Comparison of ENCODE assay signal across 8 cellular contexts in the genomic region with DNA sequence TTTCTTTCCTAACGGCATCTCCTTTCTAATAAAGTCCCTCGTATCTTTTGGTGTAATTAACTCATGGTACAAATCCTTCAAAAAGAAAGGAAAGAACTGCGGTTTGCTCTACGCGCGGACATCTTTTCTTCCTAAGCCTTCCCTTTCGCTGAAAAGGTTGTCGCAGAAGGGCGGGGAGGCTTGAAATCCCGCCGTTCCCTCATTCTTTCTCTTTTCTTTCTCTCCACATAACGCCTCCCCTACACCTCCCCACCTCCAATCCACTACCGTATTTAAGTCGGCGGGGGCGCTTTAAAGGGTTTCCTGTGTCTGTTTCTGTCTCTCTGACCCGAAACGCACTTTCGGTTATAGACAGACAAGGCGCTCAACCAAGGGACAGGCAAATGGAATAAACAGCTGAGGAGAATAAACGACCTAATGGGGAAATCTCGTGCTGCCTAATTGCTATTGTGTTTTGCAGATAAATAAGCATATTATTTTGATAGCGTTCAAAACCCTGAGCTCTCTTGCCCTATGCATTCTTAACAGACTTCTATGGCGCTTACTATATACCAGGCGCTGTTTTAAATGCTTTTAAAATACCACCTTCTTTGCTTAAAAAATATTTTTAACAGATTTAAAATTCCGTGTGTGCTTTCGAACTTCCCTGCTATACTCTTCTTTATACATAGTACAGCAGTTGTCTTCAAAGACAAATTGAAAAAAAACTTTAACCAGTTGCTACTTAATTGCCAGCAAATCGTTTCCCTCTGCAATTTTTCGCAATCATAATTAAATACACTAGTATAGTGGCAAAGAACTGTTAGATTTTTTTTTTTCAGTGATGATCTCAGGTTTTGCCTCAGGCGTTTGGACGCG. TPM values are rescaled to one million over a fixed set of nuclear protein-coding genes. Genes with fewer than 3 reads are reported as not detected.
DNase-seq lines count a peak whose midpoint lies in the region; ATAC-seq and TF ChIP-seq lines count a peak whose summit lies in the region.

No MANE protein-coding gene starts in this region.

- ATAC-seq in HG03045 (IDR thresholded peaks at IDR 0.05; ENCODE audit: unreplicated experiment): peak; percentile 55
- peak in 1 of 2 donors; percentile 51 for ATAC-seq in upper lobe of left lung (ENCODE audit: low FRiP score in 2 of 2)

- H3K4me1 Mint-ChIP-seq in glutamatergic neuron (ENCODE audit: low read depth, unreplicated experiment): peaks cover 7% of the 10 kb centered on the region

- no peak overlapping the region for H3K27ac Mint-ChIP-seq in glutamatergic neuron (ENCODE audit: unreplicated experiment)

- no peaks in the 10 kb centered on the region for H3K36me3 ChIP-seq in upper lobe of left lung

- H3K27ac ChIP-seq in upper lobe of left lung: peak overlapping the region; percentile 22 to 89 (median 83)

- H3K4me1 ChIP-seq in upper lobe of left lung: peaks cover 20 to 49% (median 29%) of the 10 kb centered on the region in 4 donors

- no peaks in the 10 kb centered on the region for H3K9me3 ChIP-seq in upper lobe of left lung

- peak in 1 of 4 donors; percentile 13 for TF ChIP-seq POLR2A in upper lobe of left lung (IDR thresholded peaks at IDR 0.05)

- no peak for TF ChIP-seq CTCF in glutamatergic neuron (IDR thresholded peaks at IDR 0.05; ENCODE audit: partially characterized antibody, unreplicated experiment)
- no peak for TF ChIP-seq CTCF in upper lobe of left lung (IDR thresholded peaks at IDR 0.05)

- no peak for TF ChIP-seq EP300 in upper lobe of left lung (IDR thresholded peaks at IDR 0.05)

- H3K27me3 ChIP-seq in upper lobe of left lung: peaks cover 0 to 34% (median 9%) of the 10 kb centered on the region in 4 donors

- peak overlapping the region; percentile 91 for H3K4me3 Mint-ChIP-seq in glutamatergic neuron (ENCODE audit: unreplicated experiment)

- H3K36me3 Mint-ChIP-seq in glutamatergic neuron (ENCODE audit: unreplicated experiment): no peaks in the 10 kb centered on the region

- peaks cover 10% of the 10 kb centered on the region for H3K27me3 Mint-ChIP-seq in glutamatergic neuron (ENCODE audit: unreplicated experiment)

- peak overlapping the region; percentile 31 to 86 (median 74) for H3K4me3 ChIP-seq in upper lobe of left lung

- 5 to 9% methylated on average over 32 of the region's 32 CpGs for WGBS in upper lobe of left lung, 2 donors

- DNase-seq in activated gamma-delta T cell treated with Interleukin-2 at 50 U/mL for 16 hours: peak; percentile 63
- DNase-seq in activated gamma-delta T cell (lab: John Stamatoyannopoulos, UW): no peak
- peak; percentile 26 for DNase-seq in NOMO-1 treated with DMSO at 0.1 percent for 48 hours (lab: John Stamatoyannopoulos, UW; ENCODE audit: unreplicated experiment)
- peak; percentile 86 for DNase-seq in activated effector memory CD4-positive, alpha-beta T cell treated with anti-CD3 and anti-CD28 coated beads, Interleukin-2, amount 50 U/mL, for 16 hours
- peak; percentile 32 for DNase-seq in glutamatergic neuron
- DNase-seq in nucleus accumbens (lab: John Stamatoyannopoulos, UW): peak in 48 of 56 donors; percentile 7 to 77 (median 47)
- DNase-seq in upper lobe of left lung: peak in 1 of 2 donors; percentile 71

- H3K9me3 Mint-ChIP-seq in glutamatergic neuron (ENCODE audit: unreplicated experiment): peaks cover 4% of the 10 kb centered on the region

RNA-seq across cellular contexts. Expression of a gene that starts 2.5 kb away (rescaled TPM):
- total RNA-seq in glutamatergic neuron (ENCODE audit: unreplicated experiment) (2.1 TPM), upper lobe of left lung (1 to 10 TPM; 1.3 to 3.3 (median 1.8) TPM)

RNA-seq across cellular contexts. Expression of a gene that starts 43.8 kb away (rescaled TPM):
- total RNA-seq in glutamatergic neuron (ENCODE audit: unreplicated experiment): 23.5 TPM
- total RNA-seq in upper lobe of left lung: 10 to 100 TPM; 33.5 to 75.6 (median 48.9) TPM
